ENCODE assay signal across 17 cellular contexts in genomic region chr6:49142422-49143151, GRCh38.
"Had no signal": no experiment of that assay in that cellular context is flagged by ENCODE, and none has a peak within 500 bp of the region (broad histone marks: within the 10 kb centered on the region; RNA-seq: fewer than 3 reads in every experiment).

No MANE protein-coding gene starts in this region.

- H3K27ac ChIP-seq: dorsolateral prefrontal cortex, left ventricle myocardium inferior, transverse colon, vagina had no signal

- H3K27me3 ChIP-seq: dorsolateral prefrontal cortex, transverse colon, vagina had no signal

- ATAC-seq: activated CD8-positive, alpha-beta T cell treated with anti-CD3 and anti-CD28 coated beads, Interleukin-2, amount 10 ng/mL, durations not matched to agents 7 days and 5 days; activated naive CD4-positive, alpha-beta T cell treated with anti-CD3 and anti-CD28 coated beads, Interleukin-2, amount 50 U/mL, for 72 hours; natural killer cell had no signal

- H3K4me3 ChIP-seq: dorsolateral prefrontal cortex, left ventricle myocardium inferior, transverse colon, vagina had no signal

- H3K4me1 Mint-ChIP-seq: activated B cell treated with CpG ODN at 0.5 μM for 24 hours, memory B cell, natural killer cell had no signal

- H3K9me3 ChIP-seq: transverse colon, vagina had no signal

- H3K36me3 Mint-ChIP-seq: activated naive CD4-positive, alpha-beta T cell treated with anti-CD3 and anti-CD28 coated beads, Interleukin-2, amount 50 U/mL, for 72 hours; memory B cell; natural killer cell had no signal

- H3K4me3 Mint-ChIP-seq: activated B cell treated with CpG ODN at 0.5 μM for 24 hours; activated CD8-positive, alpha-beta T cell treated with anti-CD3 and anti-CD28 coated beads, Interleukin-2, amount 10 ng/mL, durations not matched to agents 7 days and 5 days; memory B cell; natural killer cell had no signal

- H3K27me3 Mint-ChIP-seq: activated B cell treated with CpG ODN at 0.5 μM for 24 hours, memory B cell had no signal

- DNase-seq: activated B cell treated with CpG ODN at 0.5 μM for 24 hours; activated CD4-positive, alpha-beta T cell treated with anti-CD3 and anti-CD28 coated beads for 48 hours; activated CD8-positive, alpha-beta memory T cell treated with anti-CD3 and anti-CD28 coated beads, Interleukin-2, amount 50 U/mL, for 4 hours; activated CD8-positive, alpha-beta T cell treated with anti-CD3 and anti-CD28 coated beads, Interleukin-2, amount 10 ng/mL, durations not matched to agents 7 days and 5 days; activated effector memory CD4-positive, alpha-beta T cell treated with anti-CD3 and anti-CD28 coated beads, Interleukin-2, amount 50 U/mL, for 16 hours; activated T-cell treated with anti-CD3 and anti-CD28 coated beads, Interleukin-2, amount 50 U/mL, for 48 hours; dorsolateral prefrontal cortex; left ventricle myocardium inferior; natural killer cell; occipital lobe; stimulated activated CD4-positive, alpha-beta T cell treated with anti-CD3 and anti-CD28 coated beads, Interleukin-4, amount 100 ng/mL, for 24 hours; stimulated activated naive CD4-positive, alpha-beta T cell treated with Interleukin-2 at 50 U/mL for 16 hours; substantia nigra; transverse colon had no signal

- H3K36me3 ChIP-seq: left ventricle myocardium inferior, transverse colon, vagina had no signal

- H3K27ac Mint-ChIP-seq: activated B cell treated with CpG ODN at 0.5 μM for 24 hours; activated CD8-positive, alpha-beta T cell treated with anti-CD3 and anti-CD28 coated beads, Interleukin-2, amount 10 ng/mL, durations not matched to agents 7 days and 5 days; activated naive CD4-positive, alpha-beta T cell treated with anti-CD3 and anti-CD28 coated beads, Interleukin-2, amount 50 U/mL, for 72 hours; memory B cell; natural killer cell had no signal

- H3K4me1 ChIP-seq: left ventricle myocardium inferior, transverse colon, vagina had no signal
